In genomic region chr17:15342460-15342859, GRCh38 we compare ENCODE assay signal across 25 cellular contexts. TPM values are rescaled to one million over a fixed set of nuclear protein-coding genes. Genes with fewer than 3 reads are reported as not detected.
"Had no signal": no experiment of that assay in that cellular context is flagged by ENCODE, and none has a peak within 500 bp of the region (broad histone marks: within the 10 kb centered on the region; RNA-seq: fewer than 3 reads in every experiment).

No MANE protein-coding gene starts in this region.

- H3K36me3 ChIP-seq: breast epithelium, left ventricle myocardium inferior, prostate gland, stomach had no signal

- H3K27ac ChIP-seq: left ventricle myocardium inferior, prostate gland, skin epidermis, testis had no signal

- DNase-seq: activated CD4-positive, CD25-positive, alpha-beta regulatory T cell treated with anti-CD3 and anti-CD28 coated beads, Interleukin-2, amount 50 U/mL, for 72 hours; activated effector memory CD4-positive, alpha-beta T cell treated with anti-CD3 and anti-CD28 coated beads, Interleukin-2, amount 50 U/mL, for 16 hours; activated naive CD4-positive, alpha-beta T cell treated with anti-CD3 and anti-CD28 coated beads, Interleukin-2, amount 50 U/mL, for 16 hours; activated T-cell treated with anti-CD3 and anti-CD28 coated beads, Interleukin-2, amount 50 U/mL, for 72 hours; cerebellar nuclear complex; effector CD8-positive, alpha-beta T cell; foreskin fibroblast; glutamatergic neuron; hippocampal formation; kidney glomerular epithelial cell; left ventricle myocardium inferior; mammary epithelial cell; mucosa of descending colon; naive B cell; right cardiac atrium; stimulated activated CD4-positive, alpha-beta T cell treated with anti-CD3 and anti-CD28 coated beads, Interleukin-4, amount 100 ng/mL, for 24 hours; stomach; testis had no signal

- H3K4me3 ChIP-seq: mucosa of descending colon had no signal

- H3K27me3 ChIP-seq: breast epithelium, testis had no signal

- H3K4me1 ChIP-seq: breast epithelium, prostate gland, testis had no signal

- H3K9me3 ChIP-seq: breast epithelium, mucosa of descending colon, prostate gland, stomach, testis had no signal

- ATAC-seq: activated T-cell treated with anti-CD3 and anti-CD28 coated beads, Interleukin-2, amount 50 U/mL, for 72 hours had no signal

RNA-seq across cellular contexts. Expression of gene TEKT3, which starts 1.1 kb away (rescaled TPM):
- total RNA-seq: activated CD8-positive, alpha-beta memory T cell treated with anti-CD3 and anti-CD28 coated beads for 36 hours; esophagus mucosa; mammary epithelial cell; osteocyte; T-helper 1 cell treated with Interleukin-12 subunit alpha and Interleukin-12 subunit beta and Interleukin-4 antibody, amounts not matched to agents 30 ng/mL and 1 ng/mL, for 36 hours had no signal
- polyA plus RNA-seq: mammary epithelial cell had no signal
